Comparison of ENCODE assay signal across 24 cellular contexts in genomic region chr11:4050137-4050536, GRCh38.
"Had no signal": no experiment of that assay in that cellular context is flagged by ENCODE, and none has a peak within 500 bp of the region (broad histone marks: within the 10 kb centered on the region; RNA-seq: fewer than 3 reads in every experiment).

No MANE protein-coding gene starts in this region.

- H3K27ac ChIP-seq: breast epithelium, coronary artery, sigmoid colon, thoracic aorta, upper lobe of right lung, VCaP had no signal

- H3K4me3 Mint-ChIP-seq: activated T-cell treated with anti-CD3 and anti-CD28 coated beads, Interleukin-2, amount 50 U/mL, for 72 hours; mesothelial cell of epicardium; nephron progenitor cell; stimulated activated memory B cell treated with anti-CD40 and anti-IgM and Interleukin-4, amounts not matched to agents 10 μg/mL and 1 μg/mL and 100 μg/mL, for 72 hours had no signal

- H3K36me3 ChIP-seq: breast epithelium, sigmoid colon, thoracic aorta, upper lobe of right lung had no signal

- DNase-seq: activated CD4-positive, alpha-beta T cell treated with anti-CD3 and anti-CD28 coated beads, Interleukin-2, amount 50 U/mL, for 1 hour; activated CD4-positive, CD25-positive, alpha-beta regulatory T cell treated with anti-CD3 and anti-CD28 coated beads, Interleukin-2, amount 50 U/mL, for 72 hours; activated CD8-positive, alpha-beta memory T cell treated with anti-CD3 and anti-CD28 coated beads for 24 hours; activated CD8-positive, alpha-beta memory T cell treated with anti-CD3 and anti-CD28 coated beads, Interleukin-2, amount 50 U/mL, for 48 hours; activated effector memory CD4-positive, alpha-beta T cell treated with anti-CD3 and anti-CD28 coated beads, Interleukin-2, amount 50 U/mL, for 16 hours; activated naive CD4-positive, alpha-beta T cell treated with anti-CD3 and anti-CD28 coated beads, Interleukin-2, amount 50 U/mL, for 16 hours; activated T-cell treated with anti-CD3 and anti-CD28 coated beads, Interleukin-2, amount 50 U/mL, for 72 hours; kidney; nephron progenitor cell; occipital lobe; posterior cingulate gyrus; sigmoid colon; spleen; stimulated activated CD4-positive, alpha-beta T cell treated with anti-CD3 and anti-CD28 coated beads, Interleukin-4, amount 100 ng/mL, for 4 hours; T-helper 9 cell; upper lobe of right lung had no signal

- H3K9me3 Mint-ChIP-seq: stimulated activated memory B cell treated with anti-CD40 and anti-IgM and Interleukin-4, amounts not matched to agents 10 μg/mL and 1 μg/mL and 100 μg/mL, for 72 hours had no signal

- H3K27ac Mint-ChIP-seq: activated T-cell treated with anti-CD3 and anti-CD28 coated beads, Interleukin-2, amount 50 U/mL, for 72 hours; mesothelial cell of epicardium; nephron progenitor cell; stimulated activated memory B cell treated with anti-CD40 and anti-IgM and Interleukin-4, amounts not matched to agents 10 μg/mL and 1 μg/mL and 100 μg/mL, for 72 hours had no signal

- H3K27me3 ChIP-seq: breast epithelium, sigmoid colon, spleen, upper lobe of right lung had no signal

- ATAC-seq: left lobe of liver; stimulated activated memory B cell treated with anti-CD40 and anti-IgM and Interleukin-4, amounts not matched to agents 10 μg/mL and 1 μg/mL and 100 μg/mL, for 72 hours; upper lobe of right lung had no signal

- H3K27me3 Mint-ChIP-seq: stimulated activated memory B cell treated with anti-CD40 and anti-IgM and Interleukin-4, amounts not matched to agents 10 μg/mL and 1 μg/mL and 100 μg/mL, for 72 hours had no signal

- H3K4me3 ChIP-seq: breast epithelium, coronary artery, lung, sigmoid colon, spleen, thoracic aorta, upper lobe of right lung had no signal

- H3K9me3 ChIP-seq: breast epithelium, sigmoid colon, spleen, thoracic aorta, upper lobe of right lung had no signal
